In genomic region chr7:82167568-82168314, GRCh38 we compare ENCODE assay signal across 19 cellular contexts.
DNase-seq lines count a peak whose midpoint lies in the region; ATAC-seq and TF ChIP-seq lines count a peak whose summit lies in the region.
"Had no signal": no experiment of that assay in that cellular context is flagged by ENCODE, and none has a peak within 500 bp of the region (broad histone marks: within the 10 kb centered on the region; RNA-seq: fewer than 3 reads in every experiment).

No MANE protein-coding gene starts in this region.

- peaks cover 20% of the 10 kb centered on the region for H3K4me1 ChIP-seq in left ventricle myocardium inferior
- H3K4me1 ChIP-seq: vagina had no signal

- intact Hi-C loops in Right ventricle myocardium superior (cut with DNase I): no loop called here
- intact Hi-C loops in left ventricle myocardium inferior (cut with micrococcal nuclease): no loop called here

- no peaks in the 10 kb centered on the region for H3K27me3 ChIP-seq in left ventricle myocardium inferior (ENCODE audit: low read depth)
- H3K27me3 ChIP-seq: vagina had no signal

- DNase-seq in Right ventricle myocardium superior (no peak), left ventricle myocardium inferior (no peak), NCI-H345 treated with DMSO at 0.1 percent for 48 hours (lab: John Stamatoyannopoulos, UW; ENCODE audit: unreplicated experiment) (peak; percentile 90), fibroblast of gingiva (ENCODE audit: low read depth) (peak; percentile 37), substantia nigra (lab: John Stamatoyannopoulos, UW) (no peak)
- DNase-seq in NK-92 treated with Interleukin-12 subunit alpha and Interleukin-12 subunit beta, amount 100 ng/mL, for 24 hours (lab: John Stamatoyannopoulos, UW): no peak
- DNase-seq: activated CD4-positive, alpha-beta memory T cell treated with anti-CD3 and anti-CD28 coated beads, Interleukin-2, amount 10 ng/mL, durations not matched to agents 7 days and 5 days; activated T-cell treated with anti-CD3 and anti-CD28 coated beads, Interleukin-2, amount 50 U/mL, for 24 hours; CD4-positive, alpha-beta T cell; EL; hypothalamus; NCI-H2081 treated with DMSO at 0.1 percent for 48 hours; T-helper 1 cell; WERI-Rb-1 had no signal

- no peak overlapping the region for H3K4me3 ChIP-seq in left ventricle myocardium inferior
- H3K4me3 ChIP-seq: HAP-1, vagina had no signal

- TF ChIP-seq CTCF in left ventricle myocardium inferior (IDR thresholded peaks at IDR 0.05; ENCODE audit: borderline replicate concordance): no peak

- ATAC-seq in Right ventricle myocardium superior (ENCODE audit: poor library complexity) (peak; percentile 58), HG03442 (IDR thresholded peaks at IDR 0.05; ENCODE audit: unreplicated experiment) (no peak), HG03571 (IDR thresholded peaks at IDR 0.05; ENCODE audit: unreplicated experiment) (no peak)

- H3K27ac ChIP-seq in left ventricle myocardium inferior (replicated peaks): no peak overlapping the region
- peak overlapping the region; percentile 43 for H3K27ac ChIP-seq in substantia nigra (ENCODE audit: low read depth, low read length, poor library complexity, severe bottlenecking)
- H3K27ac ChIP-seq: RWPE1, vagina, WERI-Rb-1 had no signal

- H3K9me3 ChIP-seq in left ventricle myocardium inferior (replicated peaks): peaks cover 9% of the 10 kb centered on the region
- H3K9me3 ChIP-seq: HAP-1, vagina had no signal

- no peaks in the 10 kb centered on the region for H3K36me3 ChIP-seq in left ventricle myocardium inferior
- H3K36me3 ChIP-seq: HAP-1, vagina, WERI-Rb-1 had no signal

Comparison
In these comparisons a context has a peak if more than half of its experiments do, and no peak if none do; other contexts are left out.
1. DNase-seq: peak in NCI-H345 treated with DMSO at 0.1 percent for 48 hours (single experiment) and fibroblast of gingiva (single experiment); none in Right ventricle myocardium superior (single experiment), left ventricle myocardium inferior (single experiment), substantia nigra (0 of 49) and NK-92 treated with Interleukin-12 subunit alpha and Interleukin-12 subunit beta, amount 100 ng/mL, for 24 hours (single experiment).